1 cellular context compared by ENCODE assay signal in genomic region chr7:131524116-131524515, GRCh38.
TF ChIP-seq lines count a peak whose summit lies in the region.

No MANE protein-coding gene starts in this region.

TF ChIP-seq in WTC11, 78 proteins besides CTCF, POLR2A, EP300 and RAD21 (continued from another document):
- TF ChIP-seq PRDM15 (CRISPR knock-in tag; IDR thresholded peaks at IDR 0.05) (no peak), OVOL2 (CRISPR knock-in tag; IDR thresholded peaks at IDR 0.05; ENCODE audit: borderline replicate concordance) (no peak), ZNF425 (CRISPR knock-in tag; conservative IDR thresholded peaks at IDR 0.05) (no peak), NFE2L1 (CRISPR knock-in tag; IDR thresholded peaks at IDR 0.05) (no peak), IRF1 (CRISPR knock-in tag; IDR thresholded peaks at IDR 0.05) (no peak), MXD4 (CRISPR knock-in tag; IDR thresholded peaks at IDR 0.05; ENCODE audit: borderline replicate concordance) (no peak), SMAD3 (CRISPR knock-in tag; IDR thresholded peaks at IDR 0.05; ENCODE audit: borderline replicate concordance) (no peak)
